11 cellular contexts compared by ENCODE assay signal in the genomic region with DNA sequence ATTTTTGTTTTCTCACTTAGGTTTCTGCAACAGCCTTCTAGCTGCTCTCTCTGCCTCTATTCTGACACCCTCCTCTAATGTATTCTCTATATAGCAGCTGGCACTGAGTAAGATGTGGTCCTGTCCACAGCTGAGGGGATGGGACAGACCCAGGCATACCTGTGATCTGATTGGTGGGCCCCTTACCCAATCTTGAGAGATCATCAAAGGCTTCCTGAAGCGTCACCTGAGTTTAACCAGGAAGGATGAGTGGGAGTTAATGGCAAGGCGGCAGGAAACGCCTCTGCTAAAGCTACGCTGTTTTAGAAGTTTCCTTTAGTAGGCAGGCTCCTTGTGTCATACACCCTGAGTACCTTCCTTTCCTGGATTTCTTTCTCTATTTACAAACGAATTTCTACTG. TPM values are rescaled to one million over a fixed set of nuclear protein-coding genes. Genes with fewer than 3 reads are reported as not detected.
DNase-seq lines count a peak whose midpoint lies in the region; ATAC-seq, FAIRE-seq and TF ChIP-seq lines count a peak whose summit lies in the region.
"Had no signal": no experiment of that assay in that cellular context is flagged by ENCODE, and none has a peak within 500 bp of the region (broad histone marks: within the 10 kb centered on the region; RNA-seq: fewer than 3 reads in every experiment).

No MANE protein-coding gene starts in this region.

- peaks cover 10% of the 10 kb centered on the region for H3K36me3 Mint-ChIP-seq in T-helper 1 cell treated with Interleukin-12 subunit alpha and Interleukin-12 subunit beta and Interleukin-4 antibody, amounts not matched to agents 30 μg/mL and 1 μg/mL, for 36 hours (ENCODE audit: low read depth)

- peak overlapping the region; percentile 46 for H3K27ac Mint-ChIP-seq in T-helper 1 cell treated with Interleukin-12 subunit alpha and Interleukin-12 subunit beta and Interleukin-4 antibody, amounts not matched to agents 30 μg/mL and 1 μg/mL, for 36 hours

- DNase-seq in activated naive CD4-positive, alpha-beta T cell treated with anti-CD3 and anti-CD28 coated beads, Interleukin-2, amount 50 U/mL, for 16 hours, result peak; percentile 66
- DNase-seq in stimulated activated CD4-positive, alpha-beta T cell treated with anti-CD3 and anti-CD28 coated beads, TNF-alpha, amount 100 ng/mL, for 24 hours (ENCODE audit: low read depth in 3 of 3), result peak in 2 of 3 experiments; percentile 54 to 66
- DNase-seq in left colon (no peak), H54 (ENCODE audit: insufficient read length, low spot score) (no peak)
- DNase-seq: NCI-H2029 treated with DMSO at 0.1 percent for 48 hours, thyroid gland had no signal

- peaks cover 38% of the 10 kb centered on the region for H3K27me3 Mint-ChIP-seq in T-helper 1 cell treated with Interleukin-12 subunit alpha and Interleukin-12 subunit beta and Interleukin-4 antibody, amounts not matched to agents 30 μg/mL and 1 μg/mL, for 36 hours (ENCODE audit: low read depth)

- ATAC-seq in GM18858 (IDR thresholded peaks at IDR 0.05; ENCODE audit: unreplicated experiment) (peak; percentile 33), GM21447 (IDR thresholded peaks at IDR 0.05; ENCODE audit: unreplicated experiment) (no peak), left colon (no peak), HG02759 (IDR thresholded peaks at IDR 0.05; ENCODE audit: unreplicated experiment) (no peak)

- no peak for TF ChIP-seq POLR2A in H54 (IDR thresholded peaks at IDR 0.05; ENCODE audit: low read depth, low read length)

- no peaks in the 10 kb centered on the region for H3K9me3 Mint-ChIP-seq in T-helper 1 cell treated with Interleukin-12 subunit alpha and Interleukin-12 subunit beta and Interleukin-4 antibody, amounts not matched to agents 30 μg/mL and 1 μg/mL, for 36 hours

- no peak for FAIRE-seq in H54 (lab: Jason Lieb, UNC)
- FAIRE-seq: G401.6 had no signal

- intact Hi-C loops in left colon (cut with DNase I, micrococcal nuclease), result no loop called here

- peaks cover 55% of the 10 kb centered on the region for H3K4me1 Mint-ChIP-seq in T-helper 1 cell treated with Interleukin-12 subunit alpha and Interleukin-12 subunit beta and Interleukin-4 antibody, amounts not matched to agents 30 μg/mL and 1 μg/mL, for 36 hours (ENCODE audit: low read depth)

- H3K4me3 Mint-ChIP-seq in T-helper 1 cell treated with Interleukin-12 subunit alpha and Interleukin-12 subunit beta and Interleukin-4 antibody, amounts not matched to agents 30 μg/mL and 1 μg/mL, for 36 hours, result peak overlapping the region; percentile 61

RNA-seq across cellular contexts. Expression of a gene that starts 5.7 kb away (rescaled TPM):
- 10 to 100 TPM; 21.0 to 29.4 TPM for total RNA-seq in left colon

RNA-seq across cellular contexts. Expression of a gene that starts 52.3 kb away (rescaled TPM):
- total RNA-seq in left colon, result 10 to 100 TPM; 47.4 to 52.6 TPM

Comparison
In these comparisons a context has a peak if more than half of its experiments do, and no peak if none do; other contexts are left out.
1. DNase-seq: peak in activated naive CD4-positive, alpha-beta T cell treated with anti-CD3 and anti-CD28 coated beads, Interleukin-2, amount 50 U/mL, for 16 hours (single experiment) and stimulated activated CD4-positive, alpha-beta T cell treated with anti-CD3 and anti-CD28 coated beads, TNF-alpha, amount 100 ng/mL, for 24 hours (2 of 3); none in left colon (0 of 2) and H54 (single experiment).